8 cellular contexts compared by ENCODE assay signal in genomic region chr16:23182206-23182674, GRCh38. TPM values are rescaled to one million over a fixed set of nuclear protein-coding genes. Genes with fewer than 3 reads are reported as not detected.
DNase-seq lines count a peak whose midpoint lies in the region; ATAC-seq, FAIRE-seq and TF ChIP-seq lines count a peak whose summit lies in the region.

No MANE protein-coding gene starts in this region.

- intact Hi-C loops in pancreas (cut with DNase I), result loop anchor here in 2 of 3 donors (5.0 to 10.0 kb wide), 2 partner anchors 250 to 253 kb away; no protein-coding TSS in a partner anchor

- DNase-seq in DMS 273 (lab: John Stamatoyannopoulos, UW; ENCODE audit: unreplicated experiment) (peak; percentile 90), Karpas-422 (peak; percentile 82), RPMI8226 (peak; percentile 96), germinal center (ENCODE audit: low spot score) (peak; percentile 92), pancreas (peak; percentile 84 to 99 (median 96))
- peak; percentile 30 for DNase-seq in activated gamma-delta T cell treated with anti-CD3 and anti-CD28 coated beads, Interleukin-2, amount 50 U/mL, for 16 hours (ENCODE audit: low read depth)

- no peak overlapping the region for H3K9ac ChIP-seq in Karpas-422 (ENCODE audit: low read length)

- H2AFZ ChIP-seq in Karpas-422 (ENCODE audit: low read length), result no peak overlapping the region

- H3K27ac ChIP-seq in Karpas-422 (ENCODE audit: low read length) (no peak overlapping the region), pancreas (no peak overlapping the region), thymus (ENCODE audit: low read depth) (no peak overlapping the region)

- H3K79me2 ChIP-seq in Karpas-422 (ENCODE audit: low read length), result no peaks in the 10 kb centered on the region

- TF ChIP-seq CTCF in pancreas (IDR thresholded peaks at IDR 0.05), result peak; percentile 92 to 99 (median 98)

- no peaks in the 10 kb centered on the region for H3K9me3 ChIP-seq in Karpas-422 (ENCODE audit: low read length)
- no peaks in the 10 kb centered on the region for H3K9me3 ChIP-seq in pancreas
- H3K9me3 ChIP-seq in thymus (ENCODE audit: control insufficient read depth), result no peaks in the 10 kb centered on the region

- no peaks in the 10 kb centered on the region for H3K27me3 ChIP-seq in Karpas-422 (ENCODE audit: low read length)
- no peaks in the 10 kb centered on the region for H3K27me3 ChIP-seq in pancreas
- peaks cover 29% of the 10 kb centered on the region for H3K27me3 ChIP-seq in thymus (ENCODE audit: control insufficient read depth, insufficient read depth)

- H3K4me2 ChIP-seq in Karpas-422 (ENCODE audit: low read depth, low read length, poor library complexity, severe bottlenecking), result no peak overlapping the region

- H4K20me1 ChIP-seq in Karpas-422 (ENCODE audit: insufficient read depth, low read depth, low read length), result no peaks in the 10 kb centered on the region

- H3K4me3 ChIP-seq in Karpas-422 (ENCODE audit: low read length) (no peak overlapping the region), pancreas (peak overlapping the region; percentile 11 to 61 (median 51)), thymus (ENCODE audit: low read length) (peak overlapping the region; percentile 27)

- 2 to 4% methylated on average over 28 to 33 of the region's 33 CpGs for WGBS in pancreas, 2 donors
- WGBS in thymus, result 5% methylated on average over 33 of the region's 33 CpGs

- no peaks in the 10 kb centered on the region for H3K9me2 ChIP-seq in Karpas-422 (replicated peaks; ENCODE audit: insufficient read depth, low read length)

- ATAC-seq in GM21576 (IDR thresholded peaks at IDR 0.05; ENCODE audit: unreplicated experiment), result peak; percentile 91
- ATAC-seq in pancreas, result peak; percentile 96 to 99 (median 99)

- peaks cover under 1% of the 10 kb centered on the region for H3K4me1 ChIP-seq in Karpas-422 (ENCODE audit: low read length)
- H3K4me1 ChIP-seq in pancreas, result peaks cover 0 to 10% (median 0%) of the 10 kb centered on the region in 3 donors
- no peaks in the 10 kb centered on the region for H3K4me1 ChIP-seq in thymus (ENCODE audit: control insufficient read depth, insufficient read depth, low read length)

- H3K36me3 ChIP-seq in Karpas-422 (ENCODE audit: insufficient read depth, low read length), result no peaks in the 10 kb centered on the region
- no peaks in the 10 kb centered on the region for H3K36me3 ChIP-seq in pancreas
- no peaks in the 10 kb centered on the region for H3K36me3 ChIP-seq in thymus (ENCODE audit: control insufficient read depth, insufficient read depth)

- no peak for FAIRE-seq in pancreas (lab: Jason Lieb, UNC)

RNA-seq across cellular contexts. Expression of gene SCNN1G, which starts 0.3 kb away (rescaled TPM):
- not detected in 2 replicates for total RNA-seq in Karpas-422 (2014; rRNA removed; shearing (Covaris generic); ENCODE audit: low replicate concordance)
- total RNA-seq in pancreas, result 1 to 10 TPM in 5 of 6 donors, under 1 TPM in 1; 0.60 to 8.9 (median 2.4) TPM
- polyA plus RNA-seq in pancreas (1 to 10 TPM; 4.8 to 6.2 TPM), thymus (5.6 TPM)

RNA-seq across cellular contexts. Expression of gene USP31, which starts 33.0 kb away (rescaled TPM):
- 1.4 and 3.5 TPM in 2 replicates for total RNA-seq in Karpas-422 (2014; rRNA removed; shearing (Covaris generic); ENCODE audit: low replicate concordance)
- total RNA-seq in pancreas, result 1 to 10 TPM; 4.6 to 10.0 (median 5.7) TPM
- polyA plus RNA-seq in pancreas (1 to 10 TPM; 1.9 to 6.0 TPM), thymus (3.7 TPM)

Comparison
In these comparisons a context has a peak if more than half of its experiments do, and no peak if none do; other contexts are left out.
1. DNase-seq: peak in every context shown above with its lines; median percentile 96 in pancreas; 96 in RPMI8226; 92 in germinal center; 90 in DMS 273; 82 in Karpas-422; 30 in activated gamma-delta T cell treated with anti-CD3 and anti-CD28 coated beads, Interleukin-2, amount 50 U/mL, for 16 hours.